In genomic region chr6:132919476-132919875, GRCh38 we compare ENCODE assay signal across 13 cellular contexts.
DNase-seq lines count a peak whose midpoint lies in the region; ATAC-seq and TF ChIP-seq lines count a peak whose summit lies in the region.
"Had no signal": no experiment of that assay in that cellular context is flagged by ENCODE, and none has a peak within 500 bp of the region (broad histone marks: within the 10 kb centered on the region; RNA-seq: fewer than 3 reads in every experiment).

No MANE protein-coding gene starts in this region.

- H3K27ac ChIP-seq in right cardiac atrium (ENCODE audit: low read length) (no peak overlapping the region), sigmoid colon (peak overlapping the region in 1 of 4 donors; percentile 72), H9 (ENCODE audit: insufficient read length, low read depth, low read length) (no peak overlapping the region)
- H3K27ac ChIP-seq: neutrophil had no signal

- 15% methylated on average over 2 of the region's 2 CpGs for WGBS in right cardiac atrium
- WGBS in sigmoid colon, 2 donors = 45 to 49% methylated on average over 2 of the region's 2 CpGs
- no CpG with 5 or more reads among the region's 2 CpGs for WGBS in H9 (ENCODE audit: extremely low coverage, insufficient read length, low lambda C conversion rate)

- H3K4me1 ChIP-seq in right cardiac atrium (ENCODE audit: control insufficient read depth, insufficient read depth, low read length) (peaks cover 2% of the 10 kb centered on the region), sigmoid colon (peaks cover 0 to 11% (median 2%) of the 10 kb centered on the region in 4 donors), H9 (ENCODE audit: insufficient read depth, low read length) (no peaks in the 10 kb centered on the region)

- H3K9me3 ChIP-seq in right cardiac atrium (ENCODE audit: control insufficient read depth, low read length) = no peaks in the 10 kb centered on the region
- H3K9me3 ChIP-seq in sigmoid colon = no peaks in the 10 kb centered on the region
- H3K9me3 ChIP-seq in H9 (ENCODE audit: control insufficient read depth, low read depth, low read length) = no peaks in the 10 kb centered on the region
- H3K9me3 ChIP-seq: neutrophil had no signal

- H3K4me3 ChIP-seq in right cardiac atrium (ENCODE audit: low read length) (no peak overlapping the region), sigmoid colon (no peak overlapping the region)

- no peaks in the 10 kb centered on the region for H3K79me1 ChIP-seq in H9 (ENCODE audit: insufficient read depth, low read depth, low read length, poor library complexity, severe bottlenecking)

- H4K8ac ChIP-seq in H9 (replicated peaks; ENCODE audit: insufficient read length, low read depth, low read length) = no peak overlapping the region

- H2BK12ac ChIP-seq in H9 (ENCODE audit: insufficient read length, low read depth, low read length) = no peak overlapping the region

- no peak for TF ChIP-seq CTCF in sigmoid colon (IDR thresholded peaks at IDR 0.05)
- no peak for TF ChIP-seq CTCF in H9 (conservative IDR thresholded peaks at IDR 0.05)

- H3K18ac ChIP-seq in H9 (ENCODE audit: insufficient read length, low read depth, low read length) = no peak overlapping the region

- H3K9ac ChIP-seq in H9 (ENCODE audit: extremely low read depth, insufficient read length, low read length) = no peak overlapping the region

- H3K36me3 ChIP-seq in sigmoid colon = no peaks in the 10 kb centered on the region
- H3K36me3 ChIP-seq: neutrophil had no signal

- no peaks in the 10 kb centered on the region for H3K27me3 ChIP-seq in right cardiac atrium (ENCODE audit: control insufficient read depth, insufficient read depth)
- no peaks in the 10 kb centered on the region for H3K27me3 ChIP-seq in sigmoid colon
- no peaks in the 10 kb centered on the region for H3K27me3 ChIP-seq in H9 (ENCODE audit: insufficient read depth, low read length)
- H3K27me3 ChIP-seq: neutrophil had no signal

- no peak overlapping the region for H3T11ph ChIP-seq in H9 (ENCODE audit: low read length)

- no peak overlapping the region for H2BK5ac ChIP-seq in H9 (ENCODE audit: insufficient read length, low read length)

- H2AK5ac ChIP-seq in H9 (ENCODE audit: insufficient read length, low read length) = no peak overlapping the region

- H2BK120ac ChIP-seq in H9 (ENCODE audit: low read depth, low read length, poor library complexity, severe bottlenecking) = no peak overlapping the region

- no peaks in the 10 kb centered on the region for H4K20me1 ChIP-seq in H9 (ENCODE audit: control insufficient read depth, insufficient read depth, insufficient read length)

- no peak overlapping the region for H4K91ac ChIP-seq in H9 (ENCODE audit: insufficient read length, low read depth, low read length)

- H4K5ac ChIP-seq in H9 (ENCODE audit: insufficient read length, low read depth, low read length) = no peak overlapping the region

- TF ChIP-seq POLR2A in sigmoid colon (IDR thresholded peaks at IDR 0.05) = no peak

- no peaks in the 10 kb centered on the region for H3K4me1 Mint-ChIP-seq in activated naive CD4-positive, alpha-beta T cell treated with anti-CD3 and anti-CD28 coated beads, Interleukin-2, amount 10 ng/mL, durations not matched to agents 7 days and 5 days
- H3K4me1 Mint-ChIP-seq in H9 = peaks cover 9 to 11% of the 10 kb centered on the region in 2 experiments

- H3K4me3 Mint-ChIP-seq in activated naive CD4-positive, alpha-beta T cell treated with anti-CD3 and anti-CD28 coated beads, Interleukin-2, amount 10 ng/mL, durations not matched to agents 7 days and 5 days = no peak overlapping the region
- no peak overlapping the region for H3K4me3 Mint-ChIP-seq in H9

- no peaks in the 10 kb centered on the region for H3K36me3 Mint-ChIP-seq in activated naive CD4-positive, alpha-beta T cell treated with anti-CD3 and anti-CD28 coated beads, Interleukin-2, amount 10 ng/mL, durations not matched to agents 7 days and 5 days
- H3K36me3 Mint-ChIP-seq in H9 (ENCODE audit: insufficient read depth in 1 of 3, low read depth in 3 of 3) = no peaks in the 10 kb centered on the region

- ATAC-seq in right cardiac atrium (peak; percentile 97 to 98), GM21619 (IDR thresholded peaks at IDR 0.05; ENCODE audit: unreplicated experiment) (no peak)
- ATAC-seq: Panc1 had no signal

- H2BK20ac ChIP-seq in H9 (ENCODE audit: low read depth, low read length, poor library complexity, severe bottlenecking) = no peak overlapping the region

- DNase-seq in GM03348 (ENCODE audit: low spot score) (peak; percentile 42), amniotic epithelial cell (ENCODE audit: low read depth) (peak; percentile 91), right cardiac atrium (peak; percentile 76 to 87 (median 78)), sigmoid colon (peak; percentile 86), RPMI8226 (no peak), H9 (no peak)
- no peak for DNase-seq in activated naive CD4-positive, alpha-beta T cell treated with anti-CD3 and anti-CD28 coated beads, Interleukin-2, amount 10 ng/mL, durations not matched to agents 7 days and 5 days
- DNase-seq: activated T-cell treated with anti-CD3 and anti-CD28 coated beads for 4 hours; GF-D8; stimulated activated naive CD4-positive, alpha-beta T cell had no signal

- no peak overlapping the region for H3K56ac ChIP-seq in H9 (ENCODE audit: insufficient read length, low read depth, low read length)

- no peaks in the 10 kb centered on the region for H3K79me2 ChIP-seq in H9 (ENCODE audit: insufficient read depth, low read length)

- H3K23me2 ChIP-seq in H9 (ENCODE audit: insufficient read length, low read depth, low read length, poor library complexity, severe bottlenecking) = no peaks in the 10 kb centered on the region

- no peak for TF ChIP-seq EP300 in sigmoid colon (IDR thresholded peaks at IDR 0.05)

- H2BK15ac ChIP-seq in H9 (ENCODE audit: low read depth, low read length) = no peak overlapping the region

- H3K4ac ChIP-seq in H9 (ENCODE audit: low read depth, low read length) = no peak overlapping the region

- H3K4me2 ChIP-seq in H9 (ENCODE audit: insufficient read depth, insufficient read length, low read length) = no peak overlapping the region

- CTCF ChIA-PET in activated naive CD4-positive, alpha-beta T cell treated with anti-CD3 and anti-CD28 coated beads, Interleukin-2, amount 10 ng/mL, durations not matched to agents 7 days and 5 days (lab: Charles Lee) = no interaction called here

- no peak overlapping the region for H3K27ac Mint-ChIP-seq in activated naive CD4-positive, alpha-beta T cell treated with anti-CD3 and anti-CD28 coated beads, Interleukin-2, amount 10 ng/mL, durations not matched to agents 7 days and 5 days
- peak overlapping the region in 1 of 3 experiments; percentile 27; a peak in 1 of 7 replicates for H3K27ac Mint-ChIP-seq in H9

- no peak overlapping the region for H3K14ac ChIP-seq in H9 (ENCODE audit: insufficient read depth, low read length)

- no peaks in the 10 kb centered on the region for H3K9me3 Mint-ChIP-seq in activated naive CD4-positive, alpha-beta T cell treated with anti-CD3 and anti-CD28 coated beads, Interleukin-2, amount 10 ng/mL, durations not matched to agents 7 days and 5 days
- H3K9me3 Mint-ChIP-seq in H9 = no peaks in the 10 kb centered on the region; a peak in 1 of 5 replicates

- peaks cover 7% of the 10 kb centered on the region for H3K27me3 Mint-ChIP-seq in activated naive CD4-positive, alpha-beta T cell treated with anti-CD3 and anti-CD28 coated beads, Interleukin-2, amount 10 ng/mL, durations not matched to agents 7 days and 5 days
- no peaks in the 10 kb centered on the region for H3K27me3 Mint-ChIP-seq in H9 (ENCODE audit: low read depth)

- H2AFZ ChIP-seq in H9 (ENCODE audit: low read length) = no peak overlapping the region

- intact Hi-C loops in right cardiac atrium (cut with DNase I) (no loop called here), sigmoid colon (cut with DNase I) (no loop called here)

- no peak overlapping the region for H3K23ac ChIP-seq in H9 (ENCODE audit: insufficient read length, low read depth, low read length)

Comparison
In these comparisons a context has a peak if more than half of its experiments do, and no peak if none do; other contexts are left out.
1. DNase-seq: peak in GM03348 (single experiment), amniotic epithelial cell (single experiment), right cardiac atrium (3 of 3) and sigmoid colon (single experiment); none in activated naive CD4-positive, alpha-beta T cell treated with anti-CD3 and anti-CD28 coated beads, Interleukin-2, amount 10 ng/mL, durations not matched to agents 7 days and 5 days (single experiment), RPMI8226 (single experiment) and H9 (single experiment).